Comparison of ENCODE assay signal across 8 cellular contexts in genomic region chr9:74951107-74951720, GRCh38. TPM values are rescaled to one million over a fixed set of nuclear protein-coding genes. Genes with fewer than 3 reads are reported as not detected.
DNase-seq lines count a peak whose midpoint lies in the region; ATAC-seq, FAIRE-seq and TF ChIP-seq lines count a peak whose summit lies in the region.

No MANE protein-coding gene starts in this region.

- peak overlapping the region; percentile 91 to 97 for H3K27ac ChIP-seq in mucosa of rectum (ENCODE audit: low read depth in 2 of 2, low read length in 2 of 2)

- peak overlapping the region; percentile 89 for H3K27ac Mint-ChIP-seq in stimulated activated naive CD8-positive, alpha-beta T cell treated with anti-CD3 and anti-CD28 coated beads, Interleukin-15, Interleukin-2, amounts not matched to agents 100 ng/mL and 50 ng/mL, for 24 hours

- peak overlapping the region; percentile 96 for H3K4me3 Mint-ChIP-seq in stimulated activated naive CD8-positive, alpha-beta T cell treated with anti-CD3 and anti-CD28 coated beads, Interleukin-15, Interleukin-2, amounts not matched to agents 100 ng/mL and 50 ng/mL, for 24 hours

- H3K4me1 ChIP-seq in mucosa of rectum (ENCODE audit: control insufficient read depth in 2 of 2, insufficient read depth in 2 of 2, low read length in 2 of 2): peaks cover 4 to 6% of the 10 kb centered on the region in 2 donors

- H3K4me3 ChIP-seq in bronchial epithelial cell (ENCODE audit: low read depth, low read length) (peak overlapping the region; percentile 93), mucosa of rectum (ENCODE audit: low read length in 2 of 2) (peak overlapping the region; percentile 93 to 96)

- H3K9me3 Mint-ChIP-seq in stimulated activated naive CD8-positive, alpha-beta T cell treated with anti-CD3 and anti-CD28 coated beads, Interleukin-15, Interleukin-2, amounts not matched to agents 100 ng/mL and 50 ng/mL, for 24 hours: no peaks in the 10 kb centered on the region

- no peaks in the 10 kb centered on the region for H3K27me3 ChIP-seq in bronchial epithelial cell (ENCODE audit: control insufficient read depth, insufficient read depth, low read length)
- H3K27me3 ChIP-seq in mucosa of rectum (ENCODE audit: control insufficient read depth in 2 of 2, insufficient read depth in 2 of 2, low read length in 2 of 2): no peaks in the 10 kb centered on the region

- no peaks in the 10 kb centered on the region for H3K27me3 Mint-ChIP-seq in stimulated activated naive CD8-positive, alpha-beta T cell treated with anti-CD3 and anti-CD28 coated beads, Interleukin-15, Interleukin-2, amounts not matched to agents 100 ng/mL and 50 ng/mL, for 24 hours

- peaks cover 28% of the 10 kb centered on the region for H3K4me1 Mint-ChIP-seq in stimulated activated naive CD8-positive, alpha-beta T cell treated with anti-CD3 and anti-CD28 coated beads, Interleukin-15, Interleukin-2, amounts not matched to agents 100 ng/mL and 50 ng/mL, for 24 hours (ENCODE audit: low read depth)

- ATAC-seq in stimulated activated naive CD8-positive, alpha-beta T cell treated with anti-CD3 and anti-CD28 coated beads, Interleukin-15, Interleukin-2, amounts not matched to agents 100 U/mL and 50 U/mL, for 24 hours: no peak
- ATAC-seq in GM19035 (IDR thresholded peaks at IDR 0.05; ENCODE audit: unreplicated experiment): no peak
- no peak for ATAC-seq in GM18861 (IDR thresholded peaks at IDR 0.05; ENCODE audit: unreplicated experiment)

- no peaks in the 10 kb centered on the region for H3K9me3 ChIP-seq in mucosa of rectum (ENCODE audit: control insufficient read depth in 2 of 2, low read length in 2 of 2)

- peak overlapping the region; percentile 86 to 92 for H3K9ac ChIP-seq in mucosa of rectum (ENCODE audit: low read depth in 1 of 2, low read length in 2 of 2)

- H3K36me3 Mint-ChIP-seq in stimulated activated naive CD8-positive, alpha-beta T cell treated with anti-CD3 and anti-CD28 coated beads, Interleukin-15, Interleukin-2, amounts not matched to agents 100 ng/mL and 50 ng/mL, for 24 hours (ENCODE audit: low read depth): peaks cover 23% of the 10 kb centered on the region

- no peak for TF ChIP-seq CTCF in bronchial epithelial cell (IDR thresholded peaks at IDR 0.05; ENCODE audit: insufficient read depth, low read length, severe bottlenecking)

- no peaks in the 10 kb centered on the region for H3K36me3 ChIP-seq in bronchial epithelial cell (ENCODE audit: control insufficient read depth, insufficient read depth, low read length)
- H3K36me3 ChIP-seq in mucosa of rectum (ENCODE audit: control insufficient read depth in 2 of 2, insufficient read depth in 2 of 2, low read length in 2 of 2): no peaks in the 10 kb centered on the region

- no peak for DNase-seq in stimulated activated naive CD8-positive, alpha-beta T cell treated with anti-CD3 and anti-CD28 coated beads, Interleukin-15, Interleukin-2, amounts not matched to agents 100 U/mL and 50 U/mL, for 24 hours
- DNase-seq in bronchial epithelial cell (ENCODE audit: low read depth) (no peak), NCI-H774 (lab: John Stamatoyannopoulos, UW) (no peak)
- DNase-seq in activated effector memory CD4-positive, alpha-beta T cell treated with Interleukin-2 at 50 U/mL for 16 hours: no peak

- FAIRE-seq in bronchial epithelial cell (lab: Jason Lieb, UNC): no peak

RNA-seq across cellular contexts. Expression of gene C9orf40, which starts 1.5 kb away (rescaled TPM):
- 3.1 and 3.2 TPM in 2 replicates for total RNA-seq in bronchial epithelial cell
